ENCODE assay signal across 8 cellular contexts in genomic region chr6:37696841-37697735, GRCh38. TPM values are rescaled to one million over a fixed set of nuclear protein-coding genes. Genes with fewer than 3 reads are reported as not detected.
A peak's percentile ranks its signal among the peaks of the same experiment; 100 is the strongest.
DNase-seq lines count a peak whose midpoint lies in the region; ATAC-seq, FAIRE-seq and TF ChIP-seq lines count a peak whose summit lies in the region.

No MANE protein-coding gene starts in this region.

- peaks cover 10% of the 10 kb centered on the region for H3K27me3 Mint-ChIP-seq in activated T-cell treated with anti-CD3 and anti-CD28 coated beads, Interleukin-2, amount 50 U/mL, for 24 hours

- FAIRE-seq in pancreas (lab: Jason Lieb, UNC): no peak

- peaks cover 0 to 5% (median 0%) of the 10 kb centered on the region in 4 donors for H3K27me3 ChIP-seq in pancreas

- H3K4me3 ChIP-seq in foreskin fibroblast (ENCODE audit: low read depth in 1 of 2, low read length in 2 of 2) (peak overlapping the region; percentile 77 to 80), pancreas (peak overlapping the region; percentile 52 to 80 (median 64))

- no peaks in the 10 kb centered on the region for H3K36me3 ChIP-seq in pancreas

- TF ChIP-seq CTCF in GM10266 (IDR thresholded peaks at IDR 0.05; ENCODE audit: control insufficient read depth, insufficient read depth, low read depth, missing control alignments): peak; percentile 16
- TF ChIP-seq CTCF in foreskin fibroblast (IDR thresholded peaks at IDR 0.05; ENCODE audit: low read depth, low read length): no peak
- no peak for TF ChIP-seq CTCF in pancreas (IDR thresholded peaks at IDR 0.05)

- ATAC-seq in pancreas (peak in 3 of 4 donors; percentile 2 to 31 (median 10)), GM21529 (IDR thresholded peaks at IDR 0.05; ENCODE audit: unreplicated experiment) (no peak)

- DNase-seq in GM10266 (ENCODE audit: extremely low spot score) (peak; percentile 60), LHCN-M2 (ENCODE audit: low read depth) (peak; percentile 19), foreskin fibroblast (peak in 1 of 2 donors; percentile 57), pancreas (peak in 3 of 6 donors; percentile 23 to 75 (median 35)), NCI-H524 treated with DMSO at 0.1 percent for 48 hours (lab: John Stamatoyannopoulos, UW) (no peak), NCI-H2029 treated with DMSO at 0.1 percent for 48 hours (lab: John Stamatoyannopoulos, UW) (no peak)
- peak; percentile 74 for DNase-seq in activated T-cell treated with anti-CD3 and anti-CD28 coated beads, Interleukin-2, amount 50 U/mL, for 24 hours

- 0 to 1% methylated on average over 67 to 120 of the region's 120 CpGs for WGBS in pancreas, 2 donors

- peaks cover 0 to 8% (median 7%) of the 10 kb centered on the region in 3 donors for H3K4me1 ChIP-seq in pancreas

- H3K9me3 Mint-ChIP-seq in activated T-cell treated with anti-CD3 and anti-CD28 coated beads, Interleukin-2, amount 50 U/mL, for 24 hours: no peaks in the 10 kb centered on the region

- H3K9me3 ChIP-seq in pancreas: no peaks in the 10 kb centered on the region

- intact Hi-C loops in pancreas (cut with DNase I): no loop called here

- H3K4me1 Mint-ChIP-seq in activated T-cell treated with anti-CD3 and anti-CD28 coated beads, Interleukin-2, amount 50 U/mL, for 24 hours (ENCODE audit: low read depth): peaks cover 30% of the 10 kb centered on the region

- H3K27ac Mint-ChIP-seq in activated T-cell treated with anti-CD3 and anti-CD28 coated beads, Interleukin-2, amount 50 U/mL, for 24 hours: peak overlapping the region; percentile 72

- peaks cover 4% of the 10 kb centered on the region for H3K36me3 Mint-ChIP-seq in activated T-cell treated with anti-CD3 and anti-CD28 coated beads, Interleukin-2, amount 50 U/mL, for 24 hours (ENCODE audit: low read depth)

- H3K27ac ChIP-seq in pancreas: peak overlapping the region in 1 of 4 donors; percentile 30

- peak overlapping the region; percentile 95 for H3K4me3 Mint-ChIP-seq in activated T-cell treated with anti-CD3 and anti-CD28 coated beads, Interleukin-2, amount 50 U/mL, for 24 hours

RNA-seq across cellular contexts. Expression of gene MDGA1, which starts 0.6 kb away (rescaled TPM):
- 2.9 and 3.1 TPM in 2 replicates for total RNA-seq in LHCN-M2 (2014; rRNA removed)
- 1.6 TPM for polyA plus RNA-seq in LHCN-M2 (2012)
- total RNA-seq in pancreas: 1 to 10 TPM in 2 of 6 donors, under 1 TPM in 4; 0.09 to 3.4 (median 0.36) TPM
- 1 to 10 TPM in 1 of 2 donors, under 1 TPM in 1; 0.91 to 1.3 TPM for polyA plus RNA-seq in pancreas

Comparison
In these comparisons a context has a peak if more than half of its experiments do, and no peak if none do; other contexts are left out.
1. DNase-seq: peak in GM10266 (single experiment), LHCN-M2 (single experiment) and activated T-cell treated with anti-CD3 and anti-CD28 coated beads, Interleukin-2, amount 50 U/mL, for 24 hours (single experiment); none in NCI-H524 treated with DMSO at 0.1 percent for 48 hours (single experiment) and NCI-H2029 treated with DMSO at 0.1 percent for 48 hours (single experiment).